Comparison of ENCODE assay signal across 32 cellular contexts in the genomic region with DNA sequence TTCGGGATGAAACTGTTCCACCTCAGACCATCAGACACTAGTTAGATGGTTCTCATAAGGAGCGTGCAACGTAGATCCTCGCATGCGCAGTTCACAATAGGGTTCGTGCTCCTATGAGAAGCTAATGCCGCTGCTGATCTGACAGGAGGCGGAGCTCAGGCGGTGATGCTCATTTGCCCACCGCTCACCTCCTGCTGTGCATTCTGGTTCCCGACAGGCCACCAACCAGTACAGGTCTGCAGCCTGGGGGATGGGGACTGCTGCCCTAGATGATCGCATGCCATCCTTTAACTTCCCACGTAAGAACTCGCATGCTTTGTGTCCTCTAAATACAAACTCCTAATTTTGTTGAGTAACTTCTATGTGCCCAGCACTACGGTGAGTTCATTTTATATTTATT.
"Had no signal": no experiment of that assay in that cellular context is flagged by ENCODE, and none has a peak within 500 bp of the region (broad histone marks: within the 10 kb centered on the region; RNA-seq: fewer than 3 reads in every experiment).

No MANE protein-coding gene starts in this region.

- H3K4me1 Mint-ChIP-seq: activated CD4-positive, alpha-beta T cell treated with anti-CD3 and anti-CD28 coated beads for 36 hours; activated CD4-positive, alpha-beta T cell treated with anti-CD3 and anti-CD28 coated beads, Interleukin-2, amount 10 ng/mL, durations not matched to agents 24 days and 14 days; activated naive CD4-positive, alpha-beta T cell treated with anti-CD3 and anti-CD28 coated beads, Interleukin-2, amount 50 U/mL, for 24 hours; activated naive CD8-positive, alpha-beta T cell treated with anti-CD3 and anti-CD28 coated beads for 36 hours; activated naive CD8-positive, alpha-beta T cell treated with anti-CD3 and anti-CD28 coated beads, Interleukin-2, amount 50 U/mL, for 24 hours; activated T-helper 17 cell treated with anti-CD3 and anti-CD28 coated beads, Interleukin-2, amount 50 U/mL, for 72 hours had no signal

- H3K36me3 Mint-ChIP-seq: activated CD4-positive, alpha-beta memory T cell treated with anti-CD3 and anti-CD28 coated beads for 36 hours; activated naive CD4-positive, alpha-beta T cell treated with anti-CD3 and anti-CD28 coated beads, Interleukin-2, amount 50 U/mL, for 24 hours; activated naive CD8-positive, alpha-beta T cell treated with anti-CD3 and anti-CD28 coated beads for 36 hours had no signal

- H3K27me3 ChIP-seq: adrenal gland, body of pancreas, heart left ventricle had no signal

- H3K9me3 Mint-ChIP-seq: activated CD4-positive, alpha-beta memory T cell treated with anti-CD3 and anti-CD28 coated beads for 36 hours; activated CD4-positive, alpha-beta T cell treated with anti-CD3 and anti-CD28 coated beads, Interleukin-2, amount 10 ng/mL, durations not matched to agents 24 days and 14 days; activated naive CD4-positive, alpha-beta T cell treated with anti-CD3 and anti-CD28 coated beads for 36 hours; activated naive CD4-positive, alpha-beta T cell treated with anti-CD3 and anti-CD28 coated beads, Interleukin-2, amount 50 U/mL, for 24 hours; activated naive CD8-positive, alpha-beta T cell treated with anti-CD3 and anti-CD28 coated beads for 36 hours; activated naive CD8-positive, alpha-beta T cell treated with anti-CD3 and anti-CD28 coated beads, Interleukin-2, amount 50 U/mL, for 24 hours; activated T-cell treated with anti-CD3 and anti-CD28 coated beads, Interleukin-2, amount 50 U/mL, for 4 hours; activated T-helper 17 cell treated with anti-CD3 and anti-CD28 coated beads, Interleukin-2, amount 50 U/mL, for 72 hours; effector memory CD8-positive, alpha-beta T cell; T-helper 2 cell treated with Interferon-gamma antibody and Interleukin-4, amounts not matched to agents 5 μg/mL and 100 μg/mL, for 36 hours had no signal

- H3K9me3 ChIP-seq: adrenal gland, body of pancreas, gastrocnemius medialis, heart left ventricle had no signal

- H3K27ac ChIP-seq: adrenal gland, body of pancreas, epithelial cell of prostate, gastrocnemius medialis, heart left ventricle had no signal

- DNase-seq: activated CD4-positive, alpha-beta memory T cell treated with anti-CD3 and anti-CD28 coated beads for 36 hours; activated CD4-positive, alpha-beta T cell treated with anti-CD3 and anti-CD28 coated beads for 36 hours; activated CD4-positive, alpha-beta T cell treated with anti-CD3 and anti-CD28 coated beads, Interleukin-2, amount 10 ng/mL, durations not matched to agents 24 days and 14 days; activated CD4-positive, CD25-positive, alpha-beta regulatory T cell; activated CD4-positive, CD25-positive, alpha-beta regulatory T cell treated with anti-CD3 and anti-CD28 coated beads, Interleukin-2, amount 50 U/mL, for 72 hours; activated CD8-positive, alpha-beta T cell treated with anti-CD3 and anti-CD28 coated beads, Interleukin-2, amount 10 ng/mL, durations not matched to agents 7 days and 5 days; activated effector memory CD4-positive, alpha-beta T cell treated with Interleukin-2 at 50 U/mL for 16 hours; activated naive CD4-positive, alpha-beta T cell treated with anti-CD3 and anti-CD28 coated beads for 36 hours; activated naive CD8-positive, alpha-beta T cell treated with anti-CD3 and anti-CD28 coated beads for 36 hours; activated naive CD8-positive, alpha-beta T cell treated with anti-CD3 and anti-CD28 coated beads, Interleukin-2, amount 50 U/mL, for 24 hours; activated T-cell treated with anti-CD3 and anti-CD28 coated beads, Interleukin-2, amount 50 U/mL, for 4 hours; adrenal gland; amygdala; aorta; body of pancreas; caudate nucleus; cortex of kidney; dermis blood vessel endothelial cell; effector CD4-positive, alpha-beta T cell; effector memory CD8-positive, alpha-beta T cell; foreskin fibroblast; gastrocnemius medialis; glutamatergic neuron; heart left ventricle; T-helper 1 cell; T-helper 17 cell; T1000; WERI-Rb-1 had no signal

- ATAC-seq: activated CD4-positive, alpha-beta T cell treated with anti-CD3 and anti-CD28 coated beads for 36 hours; activated CD8-positive, alpha-beta T cell treated with anti-CD3 and anti-CD28 coated beads, Interleukin-2, amount 10 ng/mL, durations not matched to agents 7 days and 5 days; activated naive CD8-positive, alpha-beta T cell treated with anti-CD3 and anti-CD28 coated beads, Interleukin-2, amount 50 U/mL, for 24 hours; activated T-cell treated with anti-CD3 and anti-CD28 coated beads, Interleukin-2, amount 50 U/mL, for 4 hours; activated T-helper 17 cell treated with anti-CD3 and anti-CD28 coated beads, Interleukin-2, amount 50 U/mL, for 72 hours; body of pancreas; effector memory CD8-positive, alpha-beta T cell; gastrocnemius medialis; heart left ventricle; T-helper 17 cell had no signal

- H3K36me3 ChIP-seq: adrenal gland, gastrocnemius medialis, heart left ventricle, WERI-Rb-1 had no signal

- H3K27ac Mint-ChIP-seq: activated CD4-positive, alpha-beta memory T cell treated with anti-CD3 and anti-CD28 coated beads for 36 hours; activated CD4-positive, alpha-beta T cell treated with anti-CD3 and anti-CD28 coated beads for 36 hours; activated CD4-positive, alpha-beta T cell treated with anti-CD3 and anti-CD28 coated beads, Interleukin-2, amount 10 ng/mL, durations not matched to agents 24 days and 14 days; activated CD8-positive, alpha-beta T cell treated with anti-CD3 and anti-CD28 coated beads, Interleukin-2, amount 10 ng/mL, durations not matched to agents 7 days and 5 days; activated naive CD4-positive, alpha-beta T cell treated with anti-CD3 and anti-CD28 coated beads for 36 hours; activated naive CD4-positive, alpha-beta T cell treated with anti-CD3 and anti-CD28 coated beads, Interleukin-2, amount 50 U/mL, for 24 hours; activated naive CD8-positive, alpha-beta T cell treated with anti-CD3 and anti-CD28 coated beads for 36 hours; activated naive CD8-positive, alpha-beta T cell treated with anti-CD3 and anti-CD28 coated beads, Interleukin-2, amount 50 U/mL, for 24 hours; activated T-helper 17 cell treated with anti-CD3 and anti-CD28 coated beads, Interleukin-2, amount 50 U/mL, for 72 hours; effector memory CD8-positive, alpha-beta T cell; T-helper 17 cell; T-helper 2 cell treated with Interferon-gamma antibody and Interleukin-4, amounts not matched to agents 5 μg/mL and 100 μg/mL, for 36 hours had no signal

- H3K4me3 Mint-ChIP-seq: activated CD4-positive, alpha-beta memory T cell treated with anti-CD3 and anti-CD28 coated beads for 36 hours; activated CD4-positive, alpha-beta T cell treated with anti-CD3 and anti-CD28 coated beads for 36 hours; activated CD4-positive, alpha-beta T cell treated with anti-CD3 and anti-CD28 coated beads, Interleukin-2, amount 10 ng/mL, durations not matched to agents 24 days and 14 days; activated CD8-positive, alpha-beta T cell treated with anti-CD3 and anti-CD28 coated beads, Interleukin-2, amount 10 ng/mL, durations not matched to agents 7 days and 5 days; activated naive CD4-positive, alpha-beta T cell treated with anti-CD3 and anti-CD28 coated beads for 36 hours; activated naive CD4-positive, alpha-beta T cell treated with anti-CD3 and anti-CD28 coated beads, Interleukin-2, amount 50 U/mL, for 24 hours; activated naive CD8-positive, alpha-beta T cell treated with anti-CD3 and anti-CD28 coated beads for 36 hours; activated naive CD8-positive, alpha-beta T cell treated with anti-CD3 and anti-CD28 coated beads, Interleukin-2, amount 50 U/mL, for 24 hours; activated T-cell treated with anti-CD3 and anti-CD28 coated beads, Interleukin-2, amount 50 U/mL, for 4 hours; activated T-helper 17 cell treated with anti-CD3 and anti-CD28 coated beads, Interleukin-2, amount 50 U/mL, for 72 hours; effector memory CD8-positive, alpha-beta T cell; T-helper 17 cell; T-helper 2 cell treated with Interferon-gamma antibody and Interleukin-4, amounts not matched to agents 5 μg/mL and 100 μg/mL, for 36 hours had no signal

- H3K4me1 ChIP-seq: adrenal gland, body of pancreas, gastrocnemius medialis had no signal

- H3K4me3 ChIP-seq: adrenal gland, body of pancreas, gastrocnemius medialis, heart left ventricle had no signal
